Comparison of ENCODE assay signal across 9 cellular contexts in the genomic region with DNA sequence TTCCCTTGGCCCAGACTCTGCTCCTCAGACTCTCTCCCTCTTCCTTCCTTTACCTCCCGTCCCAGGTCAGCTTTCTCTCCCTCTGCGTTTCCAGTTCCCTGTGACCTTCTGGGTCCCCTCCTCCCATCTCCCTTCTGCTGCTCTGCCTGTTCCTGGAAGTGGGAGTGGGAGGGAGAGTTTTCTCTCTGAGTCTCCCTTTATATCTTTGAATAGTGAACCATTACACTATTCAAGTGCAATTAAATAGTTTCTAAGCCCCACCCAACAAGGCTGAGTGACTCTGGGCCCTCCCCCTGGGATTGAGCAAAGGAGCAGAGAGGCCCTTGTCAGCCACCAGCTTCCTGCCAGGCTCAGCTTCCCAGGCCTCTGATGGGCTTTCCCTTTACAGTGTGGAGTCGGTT. TPM values are rescaled to one million over a fixed set of nuclear protein-coding genes. Genes with fewer than 3 reads are reported as not detected.
DNase-seq lines count a peak whose midpoint lies in the region; ATAC-seq and TF ChIP-seq lines count a peak whose summit lies in the region.
"Had no signal": no experiment of that assay in that cellular context is flagged by ENCODE, and none has a peak within 500 bp of the region (broad histone marks: within the 10 kb centered on the region; RNA-seq: fewer than 3 reads in every experiment).

No MANE protein-coding gene starts in this region.

- peaks cover 4% of the 10 kb centered on the region for H3K27me3 ChIP-seq in adipocyte (replicated peaks; ENCODE audit: control insufficient read depth, insufficient read depth, low read length)
- H3K27me3 ChIP-seq in SJCRH30: no peaks in the 10 kb centered on the region
- H3K27me3 ChIP-seq in BE2C: peaks cover 5% of the 10 kb centered on the region

- H3K36me3 ChIP-seq in adipocyte (ENCODE audit: control insufficient read depth, insufficient read depth, low read length, severe bottlenecking) (no peaks in the 10 kb centered on the region), mucosa of descending colon (ENCODE audit: low read depth) (no peaks in the 10 kb centered on the region), SJCRH30 (no peaks in the 10 kb centered on the region), BE2C (no peaks in the 10 kb centered on the region)

- H3K9me3 ChIP-seq in adipocyte (ENCODE audit: control insufficient read depth, low read length) (no peaks in the 10 kb centered on the region), mucosa of descending colon (no peaks in the 10 kb centered on the region), SJCRH30 (replicated peaks) (no peaks in the 10 kb centered on the region), BE2C (no peaks in the 10 kb centered on the region; the same call in 1 of the 2 replicates)

- H3K36me3 Mint-ChIP-seq in CD14-positive monocyte: peaks cover 21 to 25% of the 10 kb centered on the region in 2 donors

- peaks cover 0 to 3% (median 0%) of the 10 kb centered on the region in 3 donors for H3K27me3 Mint-ChIP-seq in CD14-positive monocyte (ENCODE audit: low read depth in 3 of 3)

- H3K27ac ChIP-seq in SJCRH30: no peak overlapping the region

- no peak for TF ChIP-seq CTCF in CD14-positive monocyte (IDR thresholded peaks at IDR 0.05)
- no peak for TF ChIP-seq CTCF in mucosa of descending colon (IDR thresholded peaks at IDR 0.05)
- TF ChIP-seq CTCF in BE2C (IDR thresholded peaks at IDR 0.05; ENCODE audit: low read depth, low read length): no peak

- DNase-seq in CD14-positive monocyte (ENCODE audit: low spot score) (no peak), adipocyte (ENCODE audit: low read depth) (no peak), mucosa of descending colon (peak in 2 of 3 donors; percentile 20 to 41), SJCRH30 (no peak), BE2C (no peak), T-helper 9 cell (no peak)
- DNase-seq: activated effector memory CD4-positive, alpha-beta T cell treated with Interleukin-2 at 50 U/mL for 16 hours had no signal

- no peak overlapping the region for H3K9ac ChIP-seq in adipocyte (ENCODE audit: low read length)

- H3K4me1 Mint-ChIP-seq in CD14-positive monocyte: peaks cover 63% of the 10 kb centered on the region

- peaks cover 20% of the 10 kb centered on the region for H3K4me1 ChIP-seq in adipocyte (ENCODE audit: control insufficient read depth, insufficient read depth, low read length)
- peaks cover 6% of the 10 kb centered on the region for H3K4me1 ChIP-seq in mucosa of descending colon (ENCODE audit: low read depth)
- H3K4me1 ChIP-seq in SJCRH30: no peaks in the 10 kb centered on the region
- no peaks in the 10 kb centered on the region for H3K4me1 ChIP-seq in BE2C

- peak; percentile 27 for ATAC-seq in HG03095 (IDR thresholded peaks at IDR 0.05; ENCODE audit: unreplicated experiment)
- peak; percentile 72 for ATAC-seq in mucosa of descending colon
- ATAC-seq in HG02759 (IDR thresholded peaks at IDR 0.05; ENCODE audit: unreplicated experiment): no peak

- H3K9me3 Mint-ChIP-seq in CD14-positive monocyte: no peaks in the 10 kb centered on the region

- peak overlapping the region; percentile 72 to 95 (median 93) for H3K27ac Mint-ChIP-seq in CD14-positive monocyte

- H3K4me3 ChIP-seq in adipocyte (ENCODE audit: low read length) (peak overlapping the region; percentile 53), mucosa of descending colon (no peak overlapping the region), SJCRH30 (no peak overlapping the region), BE2C (ENCODE audit: low read depth, low read length) (no peak overlapping the region)

- intact Hi-C loops in CD14-positive monocyte (cut with micrococcal nuclease) (loop anchor here in 1 of 2 donors (10.0 kb wide), 1 partner anchor 85 kb away; no protein-coding TSS in a partner anchor), mucosa of descending colon (cut with DNase I, micrococcal nuclease) (no loop called here)

- peak overlapping the region; percentile 63 to 68 for H3K4me3 Mint-ChIP-seq in CD14-positive monocyte

RNA-seq across cellular contexts. Expression of a gene that starts 34.8 kb away (rescaled TPM):
- not detected for polyA plus RNA-seq in CD14-positive monocyte
- total RNA-seq in mucosa of descending colon: 10 to 100 TPM in 1 of 3 donors, 1 to 10 TPM in 1, under 1 TPM in 1; 0.84 to 26.2 (median 4.8) TPM
- total RNA-seq in SJCRH30 (2014; rRNA removed; shearing (Covaris generic)): 4.6 and 6.0 TPM in 2 replicates
- polyA plus RNA-seq in BE2C (2012; ENCODE audit: insufficient read depth, insufficient read length, low read depth): 0.32 TPM

Comparison
In these comparisons a context has a peak if more than half of its experiments do, and no peak if none do; other contexts are left out.
1. DNase-seq: peak in mucosa of descending colon (2 of 3); none in CD14-positive monocyte (single experiment), adipocyte (single experiment), SJCRH30 (0 of 2), BE2C (single experiment) and T-helper 9 cell (single experiment).